16 cellular contexts compared by ENCODE assay signal in genomic region chr1:68969430-68969829, GRCh38.
DNase-seq lines count a peak whose midpoint lies in the region; ATAC-seq and TF ChIP-seq lines count a peak whose summit lies in the region.
"Had no signal": no experiment of that assay in that cellular context is flagged by ENCODE, and none has a peak within 500 bp of the region (broad histone marks: within the 10 kb centered on the region; RNA-seq: fewer than 3 reads in every experiment).

No MANE protein-coding gene starts in this region.

- no peaks in the 10 kb centered on the region for H3K36me3 Mint-ChIP-seq in neural progenitor cell

- H3K4me1 ChIP-seq in neural progenitor cell (peaks cover 6% of the 10 kb centered on the region), mammary epithelial cell (ENCODE audit: insufficient read depth, low read length) (peaks cover 3% of the 10 kb centered on the region), tibial artery (peaks cover 0 to 17% (median under 1%) of the 10 kb centered on the region in 4 donors), esophagus squamous epithelium (no peaks in the 10 kb centered on the region)

- H3K4me2 ChIP-seq in neural progenitor cell (no peak overlapping the region), mammary epithelial cell (ENCODE audit: insufficient read depth, low read depth, low read length) (no peak overlapping the region)

- in situ Hi-C loops in mammary epithelial cell (cut with MboI; ENCODE audit: low sequenced_read_pairs in 2 of 2): no loop called here

- H3K4me3 ChIP-seq in neural progenitor cell: no peak overlapping the region
- H3K4me3 ChIP-seq in mammary epithelial cell (replicated peaks in 1 of 3; ENCODE audit: insufficient read depth in 1 of 3, low read depth in 2 of 3, low read length in 3 of 3): no peak overlapping the region
- H3K4me3 ChIP-seq in tibial artery: no peak overlapping the region
- no peak overlapping the region for H3K4me3 ChIP-seq in esophagus squamous epithelium
- H3K4me3 ChIP-seq: sigmoid colon had no signal

- H3K4me3 Mint-ChIP-seq in neural progenitor cell: no peak overlapping the region
- H3K4me3 Mint-ChIP-seq: activated CD4-positive, alpha-beta memory T cell treated with anti-CD3 and anti-CD28 coated beads, Interleukin-2, amount 10 ng/mL, durations not matched to agents 7 days and 5 days had no signal

- no peaks in the 10 kb centered on the region for H3F3A ChIP-seq in neural progenitor cell (ENCODE audit: low read depth)

- CTCF ChIA-PET in mammary epithelial cell (lab: Charles Lee; ENCODE audit: low non-redundant PET): no interaction called here

- H3K27me3 ChIP-seq in neural progenitor cell (no peaks in the 10 kb centered on the region), mammary epithelial cell (ENCODE audit: insufficient read depth, low read length) (no peaks in the 10 kb centered on the region), tibial artery (no peaks in the 10 kb centered on the region), esophagus squamous epithelium (no peaks in the 10 kb centered on the region)
- H3K27me3 ChIP-seq: sigmoid colon had no signal

- H3K9ac ChIP-seq in neural progenitor cell (no peak overlapping the region), mammary epithelial cell (ENCODE audit: insufficient read depth, low read length) (no peak overlapping the region)

- H3K9me3 ChIP-seq in neural progenitor cell (ENCODE audit: low read depth) (no peaks in the 10 kb centered on the region), mammary epithelial cell (replicated peaks; ENCODE audit: insufficient read depth, low read length) (no peaks in the 10 kb centered on the region), tibial artery (no peaks in the 10 kb centered on the region), esophagus squamous epithelium (no peaks in the 10 kb centered on the region)
- H3K9me3 ChIP-seq: sigmoid colon had no signal

- H3K9me3 Mint-ChIP-seq in neural progenitor cell: peaks cover 3% of the 10 kb centered on the region

- BruUV-seq in mammary epithelial cell (replicated peaks; lab: Mats Ljungman, UMichigan): no TSS peak

- no peak overlapping the region for H2AFZ ChIP-seq in neural progenitor cell (replicated peaks)
- H2AFZ ChIP-seq in mammary epithelial cell (ENCODE audit: low read depth, low read length): no peak overlapping the region

- H3K79me2 ChIP-seq in neural progenitor cell (ENCODE audit: low read depth) (no peaks in the 10 kb centered on the region), mammary epithelial cell (ENCODE audit: insufficient read depth, low read length) (no peaks in the 10 kb centered on the region)

- dilution Hi-C loops in mammary epithelial cell (cut with HindIII; ENCODE audit: low sequenced_read_pairs): no loop called here

- intact Hi-C loops in mammary epithelial cell (cut with micrococcal nuclease): no loop called here
- intact Hi-C loops in tibial artery (cut with DNase I; ENCODE audit: low total_unique reads): no loop called here
- intact Hi-C loops in esophagus squamous epithelium (cut with DNase I): no loop called here

- peak; percentile 18 for DNase-seq in NCI-H69 (lab: John Stamatoyannopoulos, UW)
- peak; percentile 10 for DNase-seq in neural progenitor cell (ENCODE audit: low spot score)
- no peak for DNase-seq in mammary epithelial cell
- DNase-seq in tibial artery: no peak
- DNase-seq in esophagus squamous epithelium (lab: John Stamatoyannopoulos, UW): no peak
- DNase-seq: activated CD4-positive, alpha-beta memory T cell treated with anti-CD3 and anti-CD28 coated beads, Interleukin-2, amount 10 ng/mL, durations not matched to agents 7 days and 5 days; activated T-cell treated with anti-CD3 and anti-CD28 coated beads, Interleukin-2, amount 50 U/mL, for 48 hours; AML-193; caudate nucleus; DMS 273 treated with DMSO at 0.1 percent for 48 hours; left cardiac atrium; NCI-H146; sigmoid colon had no signal

- no peak overlapping the region for H3K27ac Mint-ChIP-seq in neural progenitor cell
- H3K27ac Mint-ChIP-seq: activated CD4-positive, alpha-beta memory T cell treated with anti-CD3 and anti-CD28 coated beads, Interleukin-2, amount 10 ng/mL, durations not matched to agents 7 days and 5 days had no signal

- peaks cover 29% of the 10 kb centered on the region for H3K4me1 Mint-ChIP-seq in neural progenitor cell
- H3K4me1 Mint-ChIP-seq: activated CD4-positive, alpha-beta memory T cell treated with anti-CD3 and anti-CD28 coated beads, Interleukin-2, amount 10 ng/mL, durations not matched to agents 7 days and 5 days had no signal

- no peak for TF ChIP-seq POLR2A in esophagus squamous epithelium (IDR thresholded peaks at IDR 0.05)

- H3K36me3 ChIP-seq in neural progenitor cell (no peaks in the 10 kb centered on the region), mammary epithelial cell (ENCODE audit: insufficient read depth, low read length) (no peaks in the 10 kb centered on the region), tibial artery (no peaks in the 10 kb centered on the region), esophagus squamous epithelium (no peaks in the 10 kb centered on the region)
- H3K36me3 ChIP-seq: sigmoid colon had no signal

- H4K20me1 ChIP-seq in neural progenitor cell (ENCODE audit: low read depth): no peaks in the 10 kb centered on the region
- no peaks in the 10 kb centered on the region for H4K20me1 ChIP-seq in mammary epithelial cell (ENCODE audit: insufficient read depth, low read length)

- ATAC-seq in GM18520 (IDR thresholded peaks at IDR 0.05; ENCODE audit: unreplicated experiment): peak; percentile 77
- ATAC-seq in HG02610 (IDR thresholded peaks at IDR 0.05; ENCODE audit: unreplicated experiment): peak; percentile 69
- ATAC-seq: left cardiac atrium, SK-N-SH treated with all-trans-retinoic acid at 6 μM for 48 hours had no signal

- H3K27me3 Mint-ChIP-seq in neural progenitor cell (ENCODE audit: insufficient read depth, low read depth): peaks cover 9% of the 10 kb centered on the region
- H3K27me3 Mint-ChIP-seq: activated CD4-positive, alpha-beta memory T cell treated with anti-CD3 and anti-CD28 coated beads, Interleukin-2, amount 10 ng/mL, durations not matched to agents 7 days and 5 days had no signal

- H3K27ac ChIP-seq in neural progenitor cell: no peak overlapping the region
- H3K27ac ChIP-seq in mammary epithelial cell (ENCODE audit: insufficient read depth, low read depth, low read length): no peak overlapping the region
- H3K27ac ChIP-seq in tibial artery: no peak overlapping the region
- no peak overlapping the region for H3K27ac ChIP-seq in esophagus squamous epithelium
- H3K27ac ChIP-seq: sigmoid colon had no signal

- TF ChIP-seq CTCF in neural progenitor cell (IDR thresholded peaks at IDR 0.05): no peak
- TF ChIP-seq CTCF in mammary epithelial cell (conservative IDR thresholded peaks at IDR 0.05 in 1 of 2, IDR thresholded peaks at IDR 0.05 in 1 of 2; ENCODE audit: extremely low read depth in 1 of 2, insufficient read depth in 1 of 2, low read depth in 1 of 2, low read length in 2 of 2): no peak
- TF ChIP-seq CTCF in tibial artery (IDR thresholded peaks at IDR 0.05): no peak
- TF ChIP-seq CTCF in esophagus squamous epithelium (IDR thresholded peaks at IDR 0.05): no peak

- 62% methylated on average over 3 of the region's 4 CpGs for WGBS in mammary epithelial cell (ENCODE audit: low coverage, missing lambda C conversion rate)
- 64 to 69% methylated on average over 3 to 4 of the region's 4 CpGs for WGBS in esophagus squamous epithelium, 2 donors

Comparison
In these comparisons a context has a peak if more than half of its experiments do, and no peak if none do; other contexts are left out.
1. DNase-seq: peak in NCI-H69 (single experiment) and neural progenitor cell (single experiment); none in mammary epithelial cell (single experiment), tibial artery (0 of 2) and esophagus squamous epithelium (single experiment).